Comparison of ENCODE assay signal across 1 cellular context in genomic region chr9:123326662-123327093, GRCh38.
TF ChIP-seq lines count a peak whose summit lies in the region.

No MANE protein-coding gene starts in this region.

TF ChIP-seq in K562, 482 proteins besides CTCF, POLR2A, EP300 and RAD21 (continued from another document and continues in another):
- TF ChIP-seq ZNF398 (CRISPR knock-in tag; IDR thresholded peaks at IDR 0.05) (no peak), RBM25 (IDR thresholded peaks at IDR 0.05; ENCODE audit: low read depth, low read length, severe bottlenecking) (no peak), ATF6 (CRISPR knock-in tag; IDR thresholded peaks at IDR 0.05) (no peak), BCLAF1 (IDR thresholded peaks at IDR 0.05; ENCODE audit: borderline replicate concordance in 1 of 2, control insufficient read depth in 1 of 2, low read depth in 2 of 2, low read length in 1 of 2) (no peak), FOXJ3 (CRISPR knock-in tag; IDR thresholded peaks at IDR 0.05) (no peak), E4F1 (CRISPR knock-in tag; IDR thresholded peaks at IDR 0.05; ENCODE audit: borderline replicate concordance) (no peak), RHOXF2B (CRISPR knock-in tag; conservative IDR thresholded peaks at IDR 0.05) (no peak), ILF3 (IDR thresholded peaks at IDR 0.05; ENCODE audit: borderline replicate concordance) (no peak), ATF2 (CRISPR knock-in tag; IDR thresholded peaks at IDR 0.05) (0 out of 2 replicates have a peak, but pooled peaks have one; percentile 54), BHLHE40 (IDR thresholded peaks at IDR 0.05; ENCODE audit: low read length) (peak; percentile 90), MEF2D (tag; conservative IDR thresholded peaks at IDR 0.05; ENCODE audit: low read depth) (peak; percentile 34; the same call in 1 of the 2 replicates), JUN (IDR thresholded peaks at IDR 0.05; ENCODE audit: borderline replicate concordance, low read depth, low read length) (peak; percentile 91), JUN (CRISPR knock-in tag; IDR thresholded peaks at IDR 0.05; ENCODE audit: borderline replicate concordance) (peak; percentile 99), PML (IDR thresholded peaks at IDR 0.05; ENCODE audit: low read length) (no peak), ZNF445 (CRISPR knock-in tag; IDR thresholded peaks at IDR 0.05; ENCODE audit: low read depth) (no peak), NFYB (IDR thresholded peaks at IDR 0.05; ENCODE audit: extremely low read depth, insufficient read length) (no peak), ZC3H8 (IDR thresholded peaks at IDR 0.05) (no peak), ADNP (tag; IDR thresholded peaks at IDR 0.05) (no peak), KLF16 (IDR thresholded peaks at IDR 0.05) (no peak), HMG20B (CRISPR knock-in tag; IDR thresholded peaks at IDR 0.05) (no peak), BRD4 (IDR thresholded peaks at IDR 0.05) (no peak), TAF1 (IDR thresholded peaks at IDR 0.05; ENCODE audit: control insufficient read depth, extremely low read depth, insufficient read depth, low read length, severe bottlenecking) (no peak), RBM14 (IDR thresholded peaks at IDR 0.05; ENCODE audit: borderline replicate concordance, insufficient read depth, low read depth, low read length) (no peak), NFRKB (IDR thresholded peaks at IDR 0.05; ENCODE audit: low read depth) (no peak; the same call in 1 of the 2 replicates), ETV6 (IDR thresholded peaks at IDR 0.05; ENCODE audit: borderline replicate concordance in 1 of 2, low read depth in 2 of 2, low read length in 1 of 2) (no peak), ETV6 (CRISPR knock-in tag; IDR thresholded peaks at IDR 0.05; ENCODE audit: borderline replicate concordance) (peak; percentile 92; the same call in 1 of the 2 replicates), KAT7 (CRISPR knock-in tag; IDR thresholded peaks at IDR 0.05; ENCODE audit: borderline replicate concordance) (no peak), ZNF561 (CRISPR knock-in tag; conservative IDR thresholded peaks at IDR 0.05) (no peak), ZNF184 (CRISPR knock-in tag; IDR thresholded peaks at IDR 0.05) (no peak), RFX5 (IDR thresholded peaks at IDR 0.05; ENCODE audit: low read depth, low read length) (no peak), KDM5B (IDR thresholded peaks at IDR 0.05; ENCODE audit: insufficient replicate concordance, low read depth, low read length) (peak; percentile 23), PPARD (CRISPR knock-in tag; IDR thresholded peaks at IDR 0.05) (no peak), MIER1 (IDR thresholded peaks at IDR 0.05; ENCODE audit: low read depth) (no peak), ZNF695 (CRISPR knock-in tag; IDR thresholded peaks at IDR 0.05) (no peak), EHMT2 (IDR thresholded peaks at IDR 0.05) (no peak), RBFOX2 (IDR thresholded peaks at IDR 0.05; ENCODE audit: low read depth, low read length) (no peak), PHF20 (IDR thresholded peaks at IDR 0.05; ENCODE audit: partially characterized antibody) (peak; percentile 87), ZKSCAN1 (IDR thresholded peaks at IDR 0.05; ENCODE audit: low read depth, low read length) (no peak), ZNF239 (CRISPR knock-in tag; IDR thresholded peaks at IDR 0.05) (no peak), GABPA (tag; conservative IDR thresholded peaks at IDR 0.05; ENCODE audit: low read depth) (no peak), THAP12 (CRISPR knock-in tag; IDR thresholded peaks at IDR 0.05) (no peak), RNF2 (IDR thresholded peaks at IDR 0.05) (no peak), ZNF12 (CRISPR knock-in tag; IDR thresholded peaks at IDR 0.05) (no peak), THRA (IDR thresholded peaks at IDR 0.05) (no peak), TFAP4 (CRISPR knock-in tag; IDR thresholded peaks at IDR 0.05; ENCODE audit: borderline replicate concordance) (peak; percentile 78; the same call in 1 of the 2 replicates), ZBTB1 (CRISPR knock-in tag; IDR thresholded peaks at IDR 0.05; ENCODE audit: borderline replicate concordance, low read depth) (no peak; the same call in 1 of the 2 replicates), ZNF232 (CRISPR knock-in tag; IDR thresholded peaks at IDR 0.05) (peak; percentile 77; the same call in 1 of the 2 replicates), ZSCAN32 (CRISPR knock-in tag; IDR thresholded peaks at IDR 0.05) (no peak), HMBOX1 (IDR thresholded peaks at IDR 0.05) (no peak), HNRNPUL1 (IDR thresholded peaks at IDR 0.05; ENCODE audit: low read length) (no peak), PHTF2 (CRISPR knock-in tag; IDR thresholded peaks at IDR 0.05) (no peak), RAD51 (IDR thresholded peaks at IDR 0.05; ENCODE audit: borderline replicate concordance, low read depth) (peak; percentile 96), CHCHD3 (CRISPR knock-in tag; IDR thresholded peaks at IDR 0.05) (no peak), CBFB (CRISPR knock-in tag; IDR thresholded peaks at IDR 0.05) (no peak), TBL1XR1 (IDR thresholded peaks at IDR 0.05; ENCODE audit: low read length in 2 of 2) (peak in 1 of 2 experiments; percentile 52; a peak in 1 of 4 replicates), POU5F1 (IDR thresholded peaks at IDR 0.05; ENCODE audit: borderline replicate concordance, low read depth, low read length, partially characterized antibody) (no peak), ZNF253 (CRISPR knock-in tag; conservative IDR thresholded peaks at IDR 0.05) (no peak)
